Comparison of ENCODE assay signal across 19 cellular contexts in the genomic region with DNA sequence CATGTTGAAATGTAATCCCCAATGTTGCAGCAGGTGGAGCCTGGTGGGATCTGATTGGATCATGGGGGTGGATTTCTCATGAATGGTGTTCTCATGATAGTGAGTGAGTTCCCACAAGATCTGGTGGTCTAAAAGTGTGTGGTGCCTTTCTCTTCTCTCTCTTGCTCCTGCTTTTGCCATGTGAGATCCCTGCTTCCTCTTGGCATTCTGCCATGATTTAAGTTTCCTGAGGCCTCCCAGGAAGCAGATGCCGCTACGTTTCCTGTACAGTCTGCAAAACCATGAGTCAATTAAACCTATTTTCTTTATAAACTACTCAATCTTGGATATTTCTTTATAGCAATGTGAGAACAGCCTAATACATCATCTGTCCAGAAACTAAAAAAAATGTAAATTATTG.
"Had no signal": no experiment of that assay in that cellular context is flagged by ENCODE, and none has a peak within 500 bp of the region (broad histone marks: within the 10 kb centered on the region; RNA-seq: fewer than 3 reads in every experiment).

No MANE protein-coding gene starts in this region.

- H3K9me3 ChIP-seq: esophagus muscularis mucosa, gastroesophageal sphincter, heart right ventricle, left ventricle myocardium inferior, prostate gland, right atrium auricular region, tibial artery had no signal

- H3K36me3 ChIP-seq: esophagus muscularis mucosa, gastroesophageal sphincter, heart right ventricle, left ventricle myocardium inferior, neural progenitor cell, prostate gland, right atrium auricular region, tibial artery had no signal

- H3K27me3 ChIP-seq: neural progenitor cell, right atrium auricular region had no signal

- ATAC-seq: activated CD8-positive, alpha-beta memory T cell treated with anti-CD3 and anti-CD28 coated beads, Interleukin-2, amount 10 ng/mL, durations not matched to agents 7 days and 5 days; gastroesophageal sphincter; heart right ventricle; stimulated activated naive CD8-positive, alpha-beta T cell treated with anti-CD3 and anti-CD28 coated beads, Interleukin-15, Interleukin-2, amounts not matched to agents 100 U/mL and 50 U/mL, for 24 hours had no signal

- H3K4me3 ChIP-seq: esophagus muscularis mucosa, gastroesophageal sphincter, heart right ventricle, left ventricle myocardium inferior, neural progenitor cell, prostate gland, right atrium auricular region, tibial artery had no signal

- H3K4me1 ChIP-seq: prostate gland had no signal

- H3K27ac ChIP-seq: esophagus muscularis mucosa, gastroesophageal sphincter, heart right ventricle, left ventricle myocardium inferior, neural progenitor cell, prostate gland, right atrium auricular region, tibial artery had no signal

- DNase-seq: activated B cell treated with CpG ODN at 0.5 μM for 24 hours; activated CD4-positive, alpha-beta memory T cell treated with anti-CD3 and anti-CD28 coated beads, Interleukin-2, amount 10 ng/mL, durations not matched to agents 7 days and 5 days; activated CD4-positive, alpha-beta T cell treated with anti-CD3 and anti-CD28 coated beads for 4 hours; activated CD8-positive, alpha-beta memory T cell treated with anti-CD3 and anti-CD28 coated beads, Interleukin-2, amount 10 ng/mL, durations not matched to agents 7 days and 5 days; amniotic stem cell; effector CD8-positive, alpha-beta T cell; heart right ventricle; immature natural killer cell; kidney glomerular epithelial cell; left ventricle myocardium inferior; stimulated activated CD4-positive, alpha-beta T cell treated with anti-CD3 and anti-CD28 coated beads, Interleukin-2, amount 100 ng/mL, for 24 hours; stimulated activated naive CD8-positive, alpha-beta T cell treated with anti-CD3 and anti-CD28 coated beads, Interleukin-15, Interleukin-2, amounts not matched to agents 100 U/mL and 50 U/mL, for 24 hours; substantia nigra; tibial artery had no signal
